ENCODE assay signal across 8 cellular contexts in the genomic region with DNA sequence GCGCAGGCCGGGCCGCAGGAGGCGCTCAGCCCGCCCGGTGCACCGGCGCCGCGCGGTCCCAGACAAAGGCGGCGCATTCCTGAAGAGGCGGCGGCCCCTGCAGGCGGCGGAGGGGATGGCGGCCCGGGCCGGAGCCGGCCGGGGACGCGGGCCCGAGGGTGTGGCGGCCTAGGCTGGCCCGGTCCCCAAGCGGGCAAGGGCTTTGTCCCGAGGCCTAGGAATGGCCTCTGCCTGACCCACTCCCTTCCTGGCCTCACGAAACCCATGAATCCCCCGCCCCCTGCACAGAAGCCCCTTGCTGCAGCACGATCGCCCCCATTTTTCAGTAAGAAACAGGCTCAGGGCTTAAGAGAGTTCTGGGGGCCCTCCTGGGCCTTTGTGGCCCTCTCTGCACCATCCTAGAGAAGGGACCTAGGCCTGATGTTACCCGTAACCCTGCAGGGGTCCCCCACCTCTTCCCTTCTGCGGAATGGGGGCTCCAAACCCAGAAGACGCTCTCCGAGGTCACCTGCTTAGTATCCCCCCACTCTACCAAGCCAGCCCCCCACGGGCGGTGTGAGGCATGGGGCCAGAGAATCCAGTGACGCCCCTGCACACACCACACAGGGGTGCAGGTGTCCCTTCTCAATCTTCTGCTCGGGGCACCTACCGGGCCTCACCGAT. TPM values are rescaled to one million over a fixed set of nuclear protein-coding genes. Genes with fewer than 3 reads are reported as not detected.
A peak's percentile ranks its signal among the peaks of the same experiment; 100 is the strongest.
DNase-seq lines count a peak whose midpoint lies in the region; ATAC-seq and TF ChIP-seq lines count a peak whose summit lies in the region.

No MANE protein-coding gene starts in this region.

- peak; percentile 51 for TF ChIP-seq CTCF in AG04450 (IDR thresholded peaks at IDR 0.05; ENCODE audit: low read depth, low read length)
- peak; percentile 91 for TF ChIP-seq CTCF in GM13977 (IDR thresholded peaks at IDR 0.05; ENCODE audit: extremely low read depth, insufficient read depth, missing control alignments)
- peak; percentile 76 for TF ChIP-seq CTCF in thoracic aorta (IDR thresholded peaks at IDR 0.05)

- WGBS in esophagus, 2 donors: 23 to 37% methylated on average over 25 to 43 of the region's 43 CpGs

- no peaks in the 10 kb centered on the region for H3K9me3 Mint-ChIP-seq in naive thymus-derived CD4-positive, alpha-beta T cell

- no peaks in the 10 kb centered on the region for H3K36me3 Mint-ChIP-seq in naive thymus-derived CD4-positive, alpha-beta T cell

- no peak for DNase-seq in AG04450 (ENCODE audit: low read depth, low spot score)
- peak; percentile 84 for DNase-seq in GM13977 (ENCODE audit: low spot score)
- peak; percentile 55 for DNase-seq in NCI-H2227 treated with DMSO at 0.1 percent for 48 hours (lab: John Stamatoyannopoulos, UW)
- peak; percentile 43 for DNase-seq in activated T-cell treated with anti-CD3 and anti-CD28 coated beads for 1 hour (ENCODE audit: low read depth)
- peak in 7 of 9 donors; percentile 41 to 73 (median 52) for DNase-seq in naive thymus-derived CD4-positive, alpha-beta T cell
- DNase-seq in thoracic aorta (ENCODE audit: low spot score): no peak
- no peak for DNase-seq in NCI-H2107 (lab: John Stamatoyannopoulos, UW)

- intact Hi-C loops in naive thymus-derived CD4-positive, alpha-beta T cell (cut with micrococcal nuclease): loop anchor here (1.0 to 2.0 kb wide), 3 partner anchors 16 to 111 kb away; no protein-coding TSS in a partner anchor

- H3K9me3 ChIP-seq in AG04450 (ENCODE audit: control insufficient read depth, insufficient read depth, low read length) (no peaks in the 10 kb centered on the region), esophagus (ENCODE audit: control insufficient read depth in 2 of 2, insufficient read depth in 1 of 2, low read depth in 1 of 2, low read length in 1 of 2) (no peaks in the 10 kb centered on the region), thoracic aorta (no peaks in the 10 kb centered on the region)
- no peaks in the 10 kb centered on the region for H3K9me3 ChIP-seq in naive thymus-derived CD4-positive, alpha-beta T cell (ENCODE audit: control insufficient read depth in 2 of 3, low read length in 3 of 3)

- POLR2A ChIA-PET in AG04450 (lab: Yijun Ruan, JAX): no interaction called here
- POLR2A ChIA-PET in naive thymus-derived CD4-positive, alpha-beta T cell (lab: Charles Lee): no interaction called here

- H3K27me3 Mint-ChIP-seq in naive thymus-derived CD4-positive, alpha-beta T cell: peaks cover 0 to 6% (median 0%) of the 10 kb centered on the region in 5 donors

- H3K27ac Mint-ChIP-seq in naive thymus-derived CD4-positive, alpha-beta T cell: peak overlapping the region in 1 of 9 donors; percentile 69

- H3K4me3 ChIP-seq in AG04450 (ENCODE audit: low read depth, low read length) (no peak overlapping the region), esophagus (ENCODE audit: low read depth in 1 of 2, low read length in 2 of 2) (peak overlapping the region; percentile 15 to 58), thoracic aorta (peak overlapping the region; percentile 47)
- no peak overlapping the region for H3K4me3 ChIP-seq in naive thymus-derived CD4-positive, alpha-beta T cell (ENCODE audit: low read length)

- peak overlapping the region; percentile 42 to 79 (median 72) for H3K4me3 Mint-ChIP-seq in naive thymus-derived CD4-positive, alpha-beta T cell

- in situ Hi-C loops in GM13977 (cut with MboI; ENCODE audit: low pct_unique_long_range_greater_than_20kb, low sequenced_read_pairs, unreplicated experiment): no loop called here

- H3K27ac ChIP-seq in AG04450 (ENCODE audit: low read depth, low read length) (no peak overlapping the region), esophagus (ENCODE audit: low read depth in 2 of 2, low read length in 1 of 2) (peak overlapping the region; percentile 27 to 54), thoracic aorta (no peak overlapping the region)
- H3K27ac ChIP-seq in naive thymus-derived CD4-positive, alpha-beta T cell (ENCODE audit: low read depth, low read length): peak overlapping the region; percentile 8

- CTCF ChIA-PET in AG04450 (lab: Charles Lee): no interaction called here
- CTCF ChIA-PET in naive thymus-derived CD4-positive, alpha-beta T cell (lab: Charles Lee): no interaction called here

- H3K36me3 ChIP-seq in esophagus (ENCODE audit: control insufficient read depth in 2 of 2, insufficient read depth in 2 of 2, low read length in 1 of 2): no peaks in the 10 kb centered on the region
- no peaks in the 10 kb centered on the region for H3K36me3 ChIP-seq in naive thymus-derived CD4-positive, alpha-beta T cell (ENCODE audit: control insufficient read depth in 2 of 3, insufficient read depth in 3 of 3, low read length in 3 of 3)
- H3K36me3 ChIP-seq in thoracic aorta: no peaks in the 10 kb centered on the region

- H3K27me3 ChIP-seq in AG04450 (ENCODE audit: control insufficient read depth, insufficient read depth, low read length) (peaks cover 13% of the 10 kb centered on the region), esophagus (ENCODE audit: control insufficient read depth in 1 of 2, insufficient read depth in 2 of 2, low read length in 2 of 2) (peaks cover 0 to 4% of the 10 kb centered on the region in 2 donors), thoracic aorta (replicated peaks; ENCODE audit: insufficient read depth) (no peaks in the 10 kb centered on the region)
- no peaks in the 10 kb centered on the region for H3K27me3 ChIP-seq in naive thymus-derived CD4-positive, alpha-beta T cell (ENCODE audit: control insufficient read depth in 2 of 2, insufficient read depth in 2 of 2, low read length in 2 of 2)

- peak; percentile 84 for ATAC-seq in naive thymus-derived CD4-positive, alpha-beta T cell
- ATAC-seq in thoracic aorta (ENCODE audit: insufficient number of reproducible peaks, low FRiP score, low read depth): no peak

- H3K4me1 ChIP-seq in esophagus (ENCODE audit: control insufficient read depth in 2 of 2, insufficient read depth in 2 of 2, low read length in 1 of 2): peaks cover 0 to 6% of the 10 kb centered on the region in 2 donors
- H3K4me1 ChIP-seq in naive thymus-derived CD4-positive, alpha-beta T cell (ENCODE audit: control insufficient read depth in 2 of 2, insufficient read depth in 2 of 2, low read length in 2 of 2): peaks cover 0 to 4% of the 10 kb centered on the region in 2 donors
- H3K4me1 ChIP-seq in thoracic aorta (ENCODE audit: control insufficient read depth in 1 of 2, low read depth in 2 of 2): peaks cover 0 to 11% of the 10 kb centered on the region in 2 donors

- peaks cover 0 to 7% (median 5%) of the 10 kb centered on the region in 7 donors for H3K4me1 Mint-ChIP-seq in naive thymus-derived CD4-positive, alpha-beta T cell

RNA-seq across cellular contexts. Expression of a gene that starts 0.4 kb away (rescaled TPM):
- polyA plus RNA-seq in AG04450 (2011; rRNA removed) (0.16 and 0.38 TPM in 2 replicates), esophagus (1 to 10 TPM; 1.9 to 2.5 TPM)
- polyA minus RNA-seq in AG04450 (2011; rRNA and poly(A)+ RNA removed): 0.23 and 0.26 TPM in 2 replicates
- 1 to 10 TPM in 4 of 5 experiments, under 1 TPM in 1; 0.98 to 2.7 (median 1.8) TPM for total RNA-seq in naive thymus-derived CD4-positive, alpha-beta T cell
- 1 to 10 TPM; 2.2 to 2.9 TPM for polyA plus RNA-seq in naive thymus-derived CD4-positive, alpha-beta T cell
- total RNA-seq in thoracic aorta: 1 to 10 TPM in 1 of 2 donors, not detected in 1; 7.4 TPM

RNA-seq across cellular contexts. Expression of a gene that starts 51.4 kb away (rescaled TPM):
- polyA plus RNA-seq in AG04450 (2011; rRNA removed) (45.4 and 60.9 TPM in 2 replicates), esophagus (10 to 100 TPM; 43.9 to 44.7 TPM)
- 19.9 and 20.9 TPM in 2 replicates for polyA minus RNA-seq in AG04450 (2011; rRNA and poly(A)+ RNA removed)
- 10 to 100 TPM; 29.4 to 55.3 (median 43.7) TPM for total RNA-seq in naive thymus-derived CD4-positive, alpha-beta T cell
- 100 to 1,000 TPM; 115 to 158 TPM for polyA plus RNA-seq in naive thymus-derived CD4-positive, alpha-beta T cell
- total RNA-seq in thoracic aorta: 10 to 100 TPM; 28.8 to 69.3 TPM

Comparison
In these comparisons a context has a peak if more than half of its experiments do, and no peak if none do; other contexts are left out.
1. DNase-seq: peak in GM13977 (single experiment), NCI-H2227 treated with DMSO at 0.1 percent for 48 hours (single experiment), activated T-cell treated with anti-CD3 and anti-CD28 coated beads for 1 hour (single experiment) and naive thymus-derived CD4-positive, alpha-beta T cell (7 of 9); none in AG04450 (single experiment), thoracic aorta (single experiment) and NCI-H2107 (single experiment).
2. H3K27ac ChIP-seq: peak in esophagus (2 of 2) and naive thymus-derived CD4-positive, alpha-beta T cell (single experiment); none in AG04450 (single experiment) and thoracic aorta (0 of 2).
3. H3K4me3 ChIP-seq: peak in esophagus (2 of 2) and thoracic aorta (single experiment); none in AG04450 (single experiment) and naive thymus-derived CD4-positive, alpha-beta T cell (single experiment).
4. Peak in every context shown above with its lines, with median percentiles within 50 percentile points of each other: CTCF ChIP-seq.